8 cellular contexts compared by ENCODE assay signal in the genomic region with DNA sequence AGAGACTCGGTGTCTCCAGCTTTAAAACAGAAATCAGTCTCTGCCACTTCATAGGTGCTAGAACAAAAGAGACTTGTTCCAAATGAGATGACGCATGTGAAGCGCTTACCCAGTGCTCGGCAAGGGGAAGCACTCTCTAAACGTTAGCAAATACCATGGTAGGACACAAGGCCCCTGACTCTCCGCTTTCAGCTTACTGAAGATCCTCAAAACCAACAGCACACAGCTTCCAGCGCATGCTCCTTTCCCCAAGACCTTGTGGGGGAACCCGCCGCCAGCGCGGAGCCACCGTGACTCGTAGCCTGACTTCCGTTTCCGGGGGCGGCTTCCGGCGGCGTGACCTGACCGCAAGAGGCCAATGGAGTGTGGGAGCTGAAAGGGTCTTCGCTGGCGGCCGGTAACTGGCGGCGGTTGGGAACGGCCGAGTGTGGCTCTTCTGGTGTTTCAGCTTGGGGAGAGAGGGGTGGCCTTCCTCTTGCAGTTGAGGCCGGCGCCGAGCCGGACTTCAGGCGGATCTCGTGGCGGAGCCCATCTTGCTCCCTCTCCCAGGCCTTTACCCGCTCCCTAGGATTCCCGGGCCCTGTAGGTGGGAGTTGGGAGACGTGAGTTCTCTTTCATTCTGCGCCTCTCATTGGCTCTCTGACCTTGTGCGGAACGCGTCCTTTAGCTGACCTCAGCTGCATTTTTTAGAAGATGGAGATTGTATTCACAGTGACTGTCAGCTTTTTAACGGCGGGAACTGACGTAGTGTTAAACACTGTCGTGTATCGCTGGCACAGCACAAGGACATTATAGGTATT. TPM values are rescaled to one million over a fixed set of nuclear protein-coding genes. Genes with fewer than 3 reads are reported as not detected.
DNase-seq lines count a peak whose midpoint lies in the region; ATAC-seq and TF ChIP-seq lines count a peak whose summit lies in the region.

Gene THUMPD3, plus strand, starts transcription at position 324 of the 800 bp plus-strand sequence. CDS start 2,015 bp downstream, outside the sequence.

- peak; percentile 97 for ATAC-seq in HG03442 (IDR thresholded peaks at IDR 0.05; ENCODE audit: unreplicated experiment)
- peak; percentile 99 for ATAC-seq in left lobe of liver

- peaks cover 2% of the 10 kb centered on the region for H3K9me3 Mint-ChIP-seq in activated CD4-positive, alpha-beta T cell treated with anti-CD3 and anti-CD28 coated beads, Interleukin-2, amount 10 ng/mL, durations not matched to agents 7 days and 5 days

- no peaks in the 10 kb centered on the region; the same call in 1 of the 2 replicates for H3K36me3 ChIP-seq in BE2C

- DNase-seq in BE2C (peak; percentile 88), GM19238 (ENCODE audit: insufficient read length, low spot score) (peak; percentile 71), NCI-H69 (lab: John Stamatoyannopoulos, UW) (peak; percentile 90), dedifferentiated amniotic fluid mesenchymal stem cell (ENCODE audit: extremely low spot score) (peak; percentile 81), left lobe of liver (ENCODE audit: low spot score) (peak; percentile 93)
- peak; percentile 93 for DNase-seq in activated CD4-positive, alpha-beta T cell treated with anti-CD3 and anti-CD28 coated beads, Interleukin-2, amount 10 ng/mL, durations not matched to agents 7 days and 5 days
- peak; percentile 90 to 91 for DNase-seq in stimulated activated CD4-positive, alpha-beta T cell treated with anti-CD3 and anti-CD28 coated beads, Interleukin-2, amount 100 ng/mL, for 48 hours

- peak within 1 kb of the TSS; percentile 98 for H3K4me3 Mint-ChIP-seq in activated CD4-positive, alpha-beta T cell treated with anti-CD3 and anti-CD28 coated beads, Interleukin-2, amount 10 ng/mL, durations not matched to agents 7 days and 5 days

- H3K27me3 ChIP-seq in BE2C = no peaks in the 10 kb centered on the region

- H3K4me3 ChIP-seq in BE2C (ENCODE audit: low read depth, low read length) = peak within 1 kb of the TSS; percentile 74

- no peaks in the 10 kb centered on the region for H3K9me3 ChIP-seq in BE2C

- no peak for TF ChIP-seq CTCF in BE2C (IDR thresholded peaks at IDR 0.05; ENCODE audit: low read depth, low read length)

- CTCF ChIA-PET in activated CD4-positive, alpha-beta T cell treated with anti-CD3 and anti-CD28 coated beads, Interleukin-2, amount 10 ng/mL, durations not matched to agents 7 days and 5 days (lab: Charles Lee) = interaction anchor here (0.6 to 2.3 kb wide), 14 partner anchors 8 to 537 kb away, joined by 3 to 20 read pairs (median 4); partner anchors contain the start of gene BRPF1

- peaks cover 29% of the 10 kb centered on the region for H3K36me3 Mint-ChIP-seq in activated CD4-positive, alpha-beta T cell treated with anti-CD3 and anti-CD28 coated beads, Interleukin-2, amount 10 ng/mL, durations not matched to agents 7 days and 5 days (ENCODE audit: low read depth)

- H3K27ac Mint-ChIP-seq in activated CD4-positive, alpha-beta T cell treated with anti-CD3 and anti-CD28 coated beads, Interleukin-2, amount 10 ng/mL, durations not matched to agents 7 days and 5 days = peak within 1 kb of the TSS; percentile 99

- H3K4me1 Mint-ChIP-seq in activated CD4-positive, alpha-beta T cell treated with anti-CD3 and anti-CD28 coated beads, Interleukin-2, amount 10 ng/mL, durations not matched to agents 7 days and 5 days = peaks cover 37% of the 10 kb centered on the region

- H3K27me3 Mint-ChIP-seq in activated CD4-positive, alpha-beta T cell treated with anti-CD3 and anti-CD28 coated beads, Interleukin-2, amount 10 ng/mL, durations not matched to agents 7 days and 5 days = peaks cover 2% of the 10 kb centered on the region

- no peaks in the 10 kb centered on the region for H3K4me1 ChIP-seq in BE2C

- POLR2A ChIA-PET in activated CD4-positive, alpha-beta T cell treated with anti-CD3 and anti-CD28 coated beads, Interleukin-2, amount 10 ng/mL, durations not matched to agents 7 days and 5 days (lab: Charles Lee) = interaction anchor here (0.6 to 3.6 kb wide), 6 partner anchors 9 to 369 kb away, joined by 3 to 29 read pairs (median 4); partner anchors contain the start of genes BRPF1, MTMR14 and SETD5

RNA-seq across cellular contexts. Expression of gene THUMPD3, which starts in this region (rescaled TPM):
- polyA plus RNA-seq in BE2C (2012; ENCODE audit: insufficient read depth, insufficient read length, low read depth) = 53.9 TPM
- 10 to 100 TPM; 46.6 to 48.0 TPM for total RNA-seq in activated CD4-positive, alpha-beta T cell treated with anti-CD3 and anti-CD28 coated beads, Interleukin-2, amount 10 ng/mL, durations not matched to agents 7 days and 5 days
- 19.6 TPM for total RNA-seq in left lobe of liver

Comparison
In these comparisons a context has a peak if more than half of its experiments do, and no peak if none do; other contexts are left out.
1. Peak in every context shown above with its lines: DNase-seq, ATAC-seq and H3K4me3 ChIP-seq.